In the genomic region with DNA sequence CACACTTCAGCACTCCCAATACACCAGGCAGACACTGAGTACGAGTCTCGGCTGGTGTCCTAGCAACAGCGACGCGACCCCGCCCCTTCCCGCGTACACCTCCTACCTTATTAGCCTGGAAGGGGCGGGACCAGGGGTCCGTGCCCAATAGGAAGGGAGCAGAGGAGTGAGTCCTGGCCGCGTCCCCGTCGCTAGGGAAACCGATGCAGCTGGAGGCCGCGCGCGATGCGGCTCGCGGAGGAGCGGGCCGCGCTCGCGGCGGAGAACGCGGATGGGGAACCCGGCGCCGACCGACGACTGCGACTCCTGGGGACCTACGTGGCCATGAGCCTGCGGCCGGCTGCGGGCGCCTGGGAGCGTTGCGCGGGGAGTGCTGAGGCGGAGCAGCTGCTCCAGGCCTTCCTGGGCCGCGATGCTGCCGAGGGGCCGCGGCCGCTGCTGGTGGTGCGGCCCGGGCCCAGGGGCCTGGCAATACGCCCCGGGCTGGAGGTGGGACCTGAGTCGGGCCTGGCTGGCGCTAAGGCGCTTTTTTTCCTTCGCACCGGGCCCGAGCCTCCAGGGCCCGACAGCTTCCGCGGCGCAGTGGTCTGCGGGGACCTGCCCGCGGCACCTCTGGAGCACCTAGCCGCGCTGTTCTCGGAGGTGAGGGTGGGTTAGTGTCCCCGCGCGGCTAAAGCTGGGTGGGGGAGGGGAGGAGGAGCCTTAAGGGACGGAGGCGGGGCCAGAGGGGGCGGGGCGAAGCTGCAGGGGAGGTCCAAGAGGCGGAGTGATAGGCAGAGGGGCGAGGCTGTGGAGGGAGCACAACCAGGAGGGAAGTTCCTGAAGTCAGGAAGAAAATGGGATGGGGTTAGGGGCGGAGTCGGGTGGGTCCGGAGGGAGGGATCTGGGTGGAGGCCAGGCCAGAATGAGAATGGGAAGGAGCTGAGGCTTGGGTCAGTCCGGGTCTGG, we compare ENCODE assay signal across 2 cellular contexts.
TF ChIP-seq lines count a peak whose summit lies in the region.

A gene with protein sequence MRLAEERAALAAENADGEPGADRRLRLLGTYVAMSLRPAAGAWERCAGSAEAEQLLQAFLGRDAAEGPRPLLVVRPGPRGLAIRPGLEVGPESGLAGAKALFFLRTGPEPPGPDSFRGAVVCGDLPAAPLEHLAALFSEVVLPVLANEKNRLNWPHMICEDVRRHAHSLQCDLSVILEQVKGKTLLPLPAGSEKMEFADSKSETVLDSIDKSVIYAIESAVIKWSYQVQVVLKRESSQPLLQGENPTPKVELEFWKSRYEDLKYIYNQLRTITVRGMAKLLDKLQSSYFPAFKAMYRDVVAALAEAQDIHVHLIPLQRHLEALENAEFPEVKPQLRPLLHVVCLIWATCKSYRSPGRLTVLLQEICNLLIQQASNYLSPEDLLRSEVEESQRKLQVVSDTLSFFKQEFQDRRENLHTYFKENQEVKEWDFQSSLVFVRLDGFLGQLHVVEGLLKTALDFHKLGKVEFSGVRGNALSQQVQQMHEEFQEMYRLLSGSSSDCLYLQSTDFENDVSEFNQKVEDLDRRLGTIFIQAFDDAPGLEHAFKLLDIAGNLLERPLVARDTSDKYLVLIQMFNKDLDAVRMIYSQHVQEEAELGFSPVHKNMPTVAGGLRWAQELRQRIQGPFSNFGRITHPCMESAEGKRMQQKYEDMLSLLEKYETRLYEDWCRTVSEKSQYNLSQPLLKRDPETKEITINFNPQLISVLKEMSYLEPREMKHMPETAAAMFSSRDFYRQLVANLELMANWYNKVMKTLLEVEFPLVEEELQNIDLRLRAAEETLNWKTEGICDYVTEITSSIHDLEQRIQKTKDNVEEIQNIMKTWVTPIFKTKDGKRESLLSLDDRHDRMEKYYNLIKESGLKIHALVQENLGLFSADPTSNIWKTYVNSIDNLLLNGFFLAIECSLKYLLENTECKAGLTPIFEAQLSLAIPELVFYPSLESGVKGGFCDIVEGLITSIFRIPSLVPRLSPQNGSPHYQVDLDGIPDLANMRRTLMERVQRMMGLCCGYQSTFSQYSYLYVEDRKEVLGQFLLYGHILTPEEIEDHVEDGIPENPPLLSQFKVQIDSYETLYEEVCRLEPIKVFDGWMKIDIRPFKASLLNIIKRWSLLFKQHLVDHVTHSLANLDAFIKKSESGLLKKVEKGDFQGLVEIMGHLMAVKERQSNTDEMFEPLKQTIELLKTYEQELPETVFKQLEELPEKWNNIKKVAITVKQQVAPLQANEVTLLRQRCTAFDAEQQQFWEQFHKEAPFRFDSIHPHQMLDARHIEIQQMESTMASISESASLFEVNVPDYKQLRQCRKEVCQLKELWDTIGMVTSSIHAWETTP (N-terminal part only) (plus strand): TSS at position 197 of the 948 bp plus-strand sequence. CDS start 29 bp downstream, at position 226.

TF ChIP-seq in GM12891, 5 proteins besides CTCF, POLR2A, EP300 and RAD21:
- TF ChIP-seq PAX5 (IDR thresholded peaks at IDR 0.05; ENCODE audit: insufficient read depth, low read length, severe bottlenecking): no peak
- no peak for TF ChIP-seq POU2F2 (IDR thresholded peaks at IDR 0.05; ENCODE audit: low read depth, low read length)
- no peak for TF ChIP-seq SPI1 (IDR thresholded peaks at IDR 0.05; ENCODE audit: low read depth, low read length)
- TF ChIP-seq TAF1 (IDR thresholded peaks at IDR 0.05; ENCODE audit: low read depth, low read length): no peak
- no peak for TF ChIP-seq POLR2AphosphoS5 (IDR thresholded peaks at IDR 0.05; ENCODE audit: low read depth, low read length)

TF ChIP-seq in HepG2, 621 proteins besides CTCF, POLR2A, EP300 and RAD21 (continues in another document):
- no peak for TF ChIP-seq MEIS1 (CRISPR knock-in tag; IDR thresholded peaks at IDR 0.05; ENCODE audit: borderline replicate concordance)
- TF ChIP-seq HNRNPLL (IDR thresholded peaks at IDR 0.05; ENCODE audit: low read depth, low read length, poor library complexity, severe bottlenecking): peak; percentile 55
- TF ChIP-seq ZSCAN12 (CRISPR knock-in tag; IDR thresholded peaks at IDR 0.05): no peak
- TF ChIP-seq, protein P1, sequence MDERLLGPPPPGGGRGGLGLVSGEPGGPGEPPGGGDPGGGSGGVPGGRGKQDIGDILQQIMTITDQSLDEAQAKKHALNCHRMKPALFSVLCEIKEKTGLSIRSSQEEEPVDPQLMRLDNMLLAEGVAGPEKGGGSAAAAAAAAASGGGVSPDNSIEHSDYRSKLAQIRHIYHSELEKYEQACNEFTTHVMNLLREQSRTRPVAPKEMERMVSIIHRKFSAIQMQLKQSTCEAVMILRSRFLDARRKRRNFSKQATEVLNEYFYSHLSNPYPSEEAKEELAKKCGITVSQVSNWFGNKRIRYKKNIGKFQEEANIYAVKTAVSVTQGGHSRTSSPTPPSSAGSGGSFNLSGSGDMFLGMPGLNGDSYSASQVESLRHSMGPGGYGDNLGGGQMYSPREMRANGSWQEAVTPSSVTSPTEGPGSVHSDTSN (CRISPR knock-in tag; IDR thresholded peaks at IDR 0.05): no peak
- TF ChIP-seq BRD4 (CRISPR knock-in tag; IDR thresholded peaks at IDR 0.05): no peak
- TF ChIP-seq HNRNPH1 (optimal IDR thresholded peaks at IDR 0.05; ENCODE audit: low read depth, low read length): no peak
- TF ChIP-seq ZNF501 (CRISPR knock-in tag; IDR thresholded peaks at IDR 0.05): no peak
- TF ChIP-seq, protein P2, sequence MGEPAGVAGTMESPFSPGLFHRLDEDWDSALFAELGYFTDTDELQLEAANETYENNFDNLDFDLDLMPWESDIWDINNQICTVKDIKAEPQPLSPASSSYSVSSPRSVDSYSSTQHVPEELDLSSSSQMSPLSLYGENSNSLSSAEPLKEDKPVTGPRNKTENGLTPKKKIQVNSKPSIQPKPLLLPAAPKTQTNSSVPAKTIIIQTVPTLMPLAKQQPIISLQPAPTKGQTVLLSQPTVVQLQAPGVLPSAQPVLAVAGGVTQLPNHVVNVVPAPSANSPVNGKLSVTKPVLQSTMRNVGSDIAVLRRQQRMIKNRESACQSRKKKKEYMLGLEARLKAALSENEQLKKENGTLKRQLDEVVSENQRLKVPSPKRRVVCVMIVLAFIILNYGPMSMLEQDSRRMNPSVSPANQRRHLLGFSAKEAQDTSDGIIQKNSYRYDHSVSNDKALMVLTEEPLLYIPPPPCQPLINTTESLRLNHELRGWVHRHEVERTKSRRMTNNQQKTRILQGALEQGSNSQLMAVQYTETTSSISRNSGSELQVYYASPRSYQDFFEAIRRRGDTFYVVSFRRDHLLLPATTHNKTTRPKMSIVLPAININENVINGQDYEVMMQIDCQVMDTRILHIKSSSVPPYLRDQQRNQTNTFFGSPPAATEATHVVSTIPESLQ (CRISPR knock-in tag; conservative IDR thresholded peaks at IDR 0.05): no peak
- no peak for TF ChIP-seq NFYB (CRISPR knock-in tag; IDR thresholded peaks at IDR 0.05)
- TF ChIP-seq SAP130 (CRISPR knock-in tag; IDR thresholded peaks at IDR 0.05; ENCODE audit: low read depth): peak; percentile 52
- TF ChIP-seq, protein P3, sequence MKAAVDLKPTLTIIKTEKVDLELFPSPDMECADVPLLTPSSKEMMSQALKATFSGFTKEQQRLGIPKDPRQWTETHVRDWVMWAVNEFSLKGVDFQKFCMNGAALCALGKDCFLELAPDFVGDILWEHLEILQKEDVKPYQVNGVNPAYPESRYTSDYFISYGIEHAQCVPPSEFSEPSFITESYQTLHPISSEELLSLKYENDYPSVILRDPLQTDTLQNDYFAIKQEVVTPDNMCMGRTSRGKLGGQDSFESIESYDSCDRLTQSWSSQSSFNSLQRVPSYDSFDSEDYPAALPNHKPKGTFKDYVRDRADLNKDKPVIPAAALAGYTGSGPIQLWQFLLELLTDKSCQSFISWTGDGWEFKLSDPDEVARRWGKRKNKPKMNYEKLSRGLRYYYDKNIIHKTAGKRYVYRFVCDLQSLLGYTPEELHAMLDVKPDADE (CRISPR knock-in tag; IDR thresholded peaks at IDR 0.05): no peak
- TF ChIP-seq, protein P4, sequence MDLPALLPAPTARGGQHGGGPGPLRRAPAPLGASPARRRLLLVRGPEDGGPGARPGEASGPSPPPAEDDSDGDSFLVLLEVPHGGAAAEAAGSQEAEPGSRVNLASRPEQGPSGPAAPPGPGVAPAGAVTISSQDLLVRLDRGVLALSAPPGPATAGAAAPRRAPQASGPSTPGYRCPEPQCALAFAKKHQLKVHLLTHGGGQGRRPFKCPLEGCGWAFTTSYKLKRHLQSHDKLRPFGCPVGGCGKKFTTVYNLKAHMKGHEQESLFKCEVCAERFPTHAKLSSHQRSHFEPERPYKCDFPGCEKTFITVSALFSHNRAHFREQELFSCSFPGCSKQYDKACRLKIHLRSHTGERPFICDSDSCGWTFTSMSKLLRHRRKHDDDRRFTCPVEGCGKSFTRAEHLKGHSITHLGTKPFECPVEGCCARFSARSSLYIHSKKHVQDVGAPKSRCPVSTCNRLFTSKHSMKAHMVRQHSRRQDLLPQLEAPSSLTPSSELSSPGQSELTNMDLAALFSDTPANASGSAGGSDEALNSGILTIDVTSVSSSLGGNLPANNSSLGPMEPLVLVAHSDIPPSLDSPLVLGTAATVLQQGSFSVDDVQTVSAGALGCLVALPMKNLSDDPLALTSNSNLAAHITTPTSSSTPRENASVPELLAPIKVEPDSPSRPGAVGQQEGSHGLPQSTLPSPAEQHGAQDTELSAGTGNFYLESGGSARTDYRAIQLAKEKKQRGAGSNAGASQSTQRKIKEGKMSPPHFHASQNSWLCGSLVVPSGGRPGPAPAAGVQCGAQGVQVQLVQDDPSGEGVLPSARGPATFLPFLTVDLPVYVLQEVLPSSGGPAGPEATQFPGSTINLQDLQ (CRISPR knock-in tag; IDR thresholded peaks at IDR 0.05): no peak
- TF ChIP-seq ZFY (CRISPR knock-in tag; IDR thresholded peaks at IDR 0.05): peak; percentile 53
- no peak for TF ChIP-seq KDM2A (CRISPR knock-in tag; IDR thresholded peaks at IDR 0.05; ENCODE audit: borderline replicate concordance, low read depth)
- TF ChIP-seq, protein P5, sequence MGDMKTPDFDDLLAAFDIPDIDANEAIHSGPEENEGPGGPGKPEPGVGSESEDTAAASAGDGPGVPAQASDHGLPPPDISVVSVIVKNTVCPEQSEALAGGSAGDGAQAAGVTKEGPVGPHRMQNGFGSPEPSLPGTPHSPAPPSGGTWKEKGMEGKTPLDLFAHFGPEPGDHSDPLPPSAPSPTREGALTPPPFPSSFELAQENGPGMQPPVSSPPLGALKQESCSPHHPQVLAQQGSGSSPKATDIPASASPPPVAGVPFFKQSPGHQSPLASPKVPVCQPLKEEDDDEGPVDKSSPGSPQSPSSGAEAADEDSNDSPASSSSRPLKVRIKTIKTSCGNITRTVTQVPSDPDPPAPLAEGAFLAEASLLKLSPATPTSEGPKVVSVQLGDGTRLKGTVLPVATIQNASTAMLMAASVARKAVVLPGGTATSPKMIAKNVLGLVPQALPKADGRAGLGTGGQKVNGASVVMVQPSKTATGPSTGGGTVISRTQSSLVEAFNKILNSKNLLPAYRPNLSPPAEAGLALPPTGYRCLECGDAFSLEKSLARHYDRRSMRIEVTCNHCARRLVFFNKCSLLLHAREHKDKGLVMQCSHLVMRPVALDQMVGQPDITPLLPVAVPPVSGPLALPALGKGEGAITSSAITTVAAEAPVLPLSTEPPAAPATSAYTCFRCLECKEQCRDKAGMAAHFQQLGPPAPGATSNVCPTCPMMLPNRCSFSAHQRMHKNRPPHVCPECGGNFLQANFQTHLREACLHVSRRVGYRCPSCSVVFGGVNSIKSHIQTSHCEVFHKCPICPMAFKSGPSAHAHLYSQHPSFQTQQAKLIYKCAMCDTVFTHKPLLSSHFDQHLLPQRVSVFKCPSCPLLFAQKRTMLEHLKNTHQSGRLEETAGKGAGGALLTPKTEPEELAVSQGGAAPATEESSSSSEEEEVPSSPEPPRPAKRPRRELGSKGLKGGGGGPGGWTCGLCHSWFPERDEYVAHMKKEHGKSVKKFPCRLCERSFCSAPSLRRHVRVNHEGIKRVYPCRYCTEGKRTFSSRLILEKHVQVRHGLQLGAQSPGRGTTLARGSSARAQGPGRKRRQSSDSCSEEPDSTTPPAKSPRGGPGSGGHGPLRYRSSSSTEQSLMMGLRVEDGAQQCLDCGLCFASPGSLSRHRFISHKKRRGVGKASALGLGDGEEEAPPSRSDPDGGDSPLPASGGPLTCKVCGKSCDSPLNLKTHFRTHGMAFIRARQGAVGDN (CRISPR knock-in tag; IDR thresholded peaks at IDR 0.05): peak; percentile 40
- TF ChIP-seq, protein P6, sequence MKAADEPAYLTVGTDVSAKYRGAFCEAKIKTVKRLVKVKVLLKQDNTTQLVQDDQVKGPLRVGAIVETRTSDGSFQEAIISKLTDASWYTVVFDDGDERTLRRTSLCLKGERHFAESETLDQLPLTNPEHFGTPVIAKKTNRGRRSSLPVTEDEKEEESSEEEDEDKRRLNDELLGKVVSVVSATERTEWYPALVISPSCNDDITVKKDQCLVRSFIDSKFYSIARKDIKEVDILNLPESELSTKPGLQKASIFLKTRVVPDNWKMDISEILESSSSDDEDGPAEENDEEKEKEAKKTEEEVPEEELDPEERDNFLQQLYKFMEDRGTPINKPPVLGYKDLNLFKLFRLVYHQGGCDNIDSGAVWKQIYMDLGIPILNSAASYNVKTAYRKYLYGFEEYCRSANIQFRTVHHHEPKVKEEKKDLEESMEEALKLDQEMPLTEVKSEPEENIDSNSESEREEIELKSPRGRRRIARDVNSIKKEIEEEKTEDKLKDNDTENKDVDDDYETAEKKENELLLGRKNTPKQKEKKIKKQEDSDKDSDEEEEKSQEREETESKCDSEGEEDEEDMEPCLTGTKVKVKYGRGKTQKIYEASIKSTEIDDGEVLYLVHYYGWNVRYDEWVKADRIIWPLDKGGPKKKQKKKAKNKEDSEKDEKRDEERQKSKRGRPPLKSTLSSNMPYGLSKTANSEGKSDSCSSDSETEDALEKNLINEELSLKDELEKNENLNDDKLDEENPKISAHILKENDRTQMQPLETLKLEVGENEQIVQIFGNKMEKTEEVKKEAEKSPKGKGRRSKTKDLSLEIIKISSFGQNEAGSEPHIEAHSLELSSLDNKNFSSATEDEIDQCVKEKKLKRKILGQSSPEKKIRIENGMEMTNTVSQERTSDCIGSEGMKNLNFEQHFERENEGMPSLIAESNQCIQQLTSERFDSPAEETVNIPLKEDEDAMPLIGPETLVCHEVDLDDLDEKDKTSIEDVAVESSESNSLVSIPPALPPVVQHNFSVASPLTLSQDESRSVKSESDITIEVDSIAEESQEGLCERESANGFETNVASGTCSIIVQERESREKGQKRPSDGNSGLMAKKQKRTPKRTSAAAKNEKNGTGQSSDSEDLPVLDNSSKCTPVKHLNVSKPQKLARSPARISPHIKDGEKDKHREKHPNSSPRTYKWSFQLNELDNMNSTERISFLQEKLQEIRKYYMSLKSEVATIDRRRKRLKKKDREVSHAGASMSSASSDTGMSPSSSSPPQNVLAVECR (CRISPR knock-in tag; IDR thresholded peaks at IDR 0.05; ENCODE audit: borderline replicate concordance): peak; percentile 42; the same call in 1 of the 2 replicates
- TF ChIP-seq ZNF460 (CRISPR knock-in tag; IDR thresholded peaks at IDR 0.05; ENCODE audit: borderline replicate concordance): no peak
- TF ChIP-seq RFX1 (IDR thresholded peaks at IDR 0.05): peak; percentile 80
- TF ChIP-seq, protein P7, sequence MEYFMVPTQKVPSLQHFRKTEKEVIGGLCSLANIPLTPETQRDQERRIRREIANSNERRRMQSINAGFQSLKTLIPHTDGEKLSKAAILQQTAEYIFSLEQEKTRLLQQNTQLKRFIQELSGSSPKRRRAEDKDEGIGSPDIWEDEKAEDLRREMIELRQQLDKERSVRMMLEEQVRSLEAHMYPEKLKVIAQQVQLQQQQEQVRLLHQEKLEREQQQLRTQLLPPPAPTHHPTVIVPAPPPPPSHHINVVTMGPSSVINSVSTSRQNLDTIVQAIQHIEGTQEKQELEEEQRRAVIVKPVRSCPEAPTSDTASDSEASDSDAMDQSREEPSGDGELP (IDR thresholded peaks at IDR 0.05; ENCODE audit: borderline replicate concordance, low read depth): peak; percentile 59; the same call in 1 of the 2 replicates
- TF ChIP-seq, protein P8, sequence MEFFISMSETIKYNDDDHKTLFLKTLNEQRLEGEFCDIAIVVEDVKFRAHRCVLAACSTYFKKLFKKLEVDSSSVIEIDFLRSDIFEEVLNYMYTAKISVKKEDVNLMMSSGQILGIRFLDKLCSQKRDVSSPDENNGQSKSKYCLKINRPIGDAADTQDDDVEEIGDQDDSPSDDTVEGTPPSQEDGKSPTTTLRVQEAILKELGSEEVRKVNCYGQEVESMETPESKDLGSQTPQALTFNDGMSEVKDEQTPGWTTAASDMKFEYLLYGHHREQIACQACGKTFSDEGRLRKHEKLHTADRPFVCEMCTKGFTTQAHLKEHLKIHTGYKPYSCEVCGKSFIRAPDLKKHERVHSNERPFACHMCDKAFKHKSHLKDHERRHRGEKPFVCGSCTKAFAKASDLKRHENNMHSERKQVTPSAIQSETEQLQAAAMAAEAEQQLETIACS (CRISPR knock-in tag; IDR thresholded peaks at IDR 0.05): no peak
- TF ChIP-seq PAF1 (CRISPR knock-in tag; IDR thresholded peaks at IDR 0.05): no peak
